Comparison of ENCODE assay signal across 8 cellular contexts in genomic region chr5:140041492-140042421, GRCh38. TPM values are rescaled to one million over a fixed set of nuclear protein-coding genes. Genes with fewer than 3 reads are reported as not detected.
A peak's percentile ranks its signal among the peaks of the same experiment; 100 is the strongest.
DNase-seq lines count a peak whose midpoint lies in the region; ATAC-seq, FAIRE-seq and TF ChIP-seq lines count a peak whose summit lies in the region.

No MANE protein-coding gene starts in this region.

- DNase-seq in AG04450 (ENCODE audit: low read depth, low spot score), result no peak
- DNase-seq in GM12891 (ENCODE audit: insufficient read length, low spot score), result no peak
- DNase-seq in RWPE1 (ENCODE audit: low spot score), result peak; percentile 92
- DNase-seq in right lobe of liver, result peak; percentile 28 to 56 (median 51)
- DNase-seq in superior temporal gyrus (ENCODE audit: extremely low spot score), result peak; percentile 59
- DNase-seq in NCI-H2107 treated with DMSO at 0.1 percent for 48 hours (lab: John Stamatoyannopoulos, UW; ENCODE audit: unreplicated experiment), result no peak

- peak; percentile 82 for FAIRE-seq in GM12891 (lab: Jason Lieb, UNC)

- H3K4me1 ChIP-seq in ectodermal cell (ENCODE audit: control insufficient read depth, insufficient read depth, low read length) (peaks cover 14% of the 10 kb centered on the region), right lobe of liver (peaks cover 0 to 37% (median 0%) of the 10 kb centered on the region in 4 donors)

- H3K27me3 ChIP-seq in AG04450 (ENCODE audit: control insufficient read depth, insufficient read depth, low read length) (peaks cover 36% of the 10 kb centered on the region), ectodermal cell (ENCODE audit: control insufficient read depth, insufficient read depth, low read length, poor library complexity, severe bottlenecking) (peaks cover 82% of the 10 kb centered on the region), right lobe of liver (no peaks in the 10 kb centered on the region)

- H3K4me3 ChIP-seq in AG04450 (ENCODE audit: low read depth, low read length) (peak overlapping the region; percentile 63), ectodermal cell (ENCODE audit: insufficient read depth, low read depth, low read length) (peak overlapping the region; percentile 61), right lobe of liver (peak overlapping the region; percentile 35 to 53 (median 38))

- intact Hi-C loops in right lobe of liver (cut with DNase I), result no loop called here

- H3K36me3 ChIP-seq in ectodermal cell (ENCODE audit: control insufficient read depth, insufficient read depth, low read length) (no peaks in the 10 kb centered on the region), right lobe of liver (no peaks in the 10 kb centered on the region)

- H3K27ac ChIP-seq in AG04450 (ENCODE audit: low read depth, low read length) (no peak overlapping the region), RWPE1 (peak overlapping the region; percentile 74), ectodermal cell (ENCODE audit: insufficient read depth, low read depth, low read length, poor library complexity, severe bottlenecking) (no peak overlapping the region), right lobe of liver (no peak overlapping the region)

- CTCF ChIA-PET in AG04450 (lab: Charles Lee), result interaction anchor here (0.8 to 1.4 kb wide), 2 partner anchors 31 to 104 kb away, joined by 4 to 5 read pairs; no protein-coding TSS in a partner anchor
- CTCF ChIA-PET in RWPE1 (lab: Yijun Ruan, JAX), result interaction anchor here (0.5 to 3.3 kb wide), 3 partner anchors 19 to 73 kb away, joined by 3 to 26 read pairs (median 3); no protein-coding TSS in a partner anchor

- POLR2A ChIA-PET in AG04450 (lab: Yijun Ruan, JAX), result no interaction called here
- POLR2A ChIA-PET in RWPE1 (lab: Yijun Ruan, JAX; ENCODE audit: low non-redundant PET), result no interaction called here

- peaks cover 2% of the 10 kb centered on the region; the same call in 1 of the 2 replicates for H3K9me3 ChIP-seq in AG04450 (ENCODE audit: control insufficient read depth, insufficient read depth, low read length)
- H3K9me3 ChIP-seq in ectodermal cell (ENCODE audit: control insufficient read depth, low read length), result no peaks in the 10 kb centered on the region
- no peaks in the 10 kb centered on the region for H3K9me3 ChIP-seq in right lobe of liver

- TF ChIP-seq POLR2A in GM12891 (IDR thresholded peaks at IDR 0.05; ENCODE audit: low read depth, low read length) (0 out of 2 replicates have a peak, but pooled peaks have one; percentile 31), right lobe of liver (IDR thresholded peaks at IDR 0.05) (no peak)

- WGBS in ectodermal cell, 2 experiments, result 6 to 8% methylated on average over 31 to 34 of the region's 35 CpGs
- WGBS in right lobe of liver (ENCODE audit: insufficient coverage, low coverage, low lambda C conversion rate, missing lambda C conversion rate), result 16% methylated on average over 22 of the region's 35 CpGs

- ATAC-seq in right lobe of liver (peak; percentile 15 to 40 (median 27)), HG02840 (IDR thresholded peaks at IDR 0.05; ENCODE audit: low FRiP score, unreplicated experiment) (no peak)

- TF ChIP-seq CTCF in AG04450 (IDR thresholded peaks at IDR 0.05; ENCODE audit: low read depth, low read length) (no peak), RWPE1 (conservative IDR thresholded peaks at IDR 0.05; ENCODE audit: low read depth) (no peak), right lobe of liver (IDR thresholded peaks at IDR 0.05) (no peak)

TF ChIP-seq in GM12891, 5 proteins besides CTCF, POLR2A, EP300 and RAD21:
- TF ChIP-seq PAX5 (IDR thresholded peaks at IDR 0.05; ENCODE audit: insufficient read depth, low read length, severe bottlenecking) (no peak), TAF1 (IDR thresholded peaks at IDR 0.05; ENCODE audit: low read depth, low read length) (no peak), SPI1 (IDR thresholded peaks at IDR 0.05; ENCODE audit: low read depth, low read length) (no peak), POU2F2 (IDR thresholded peaks at IDR 0.05; ENCODE audit: low read depth, low read length) (no peak), POLR2AphosphoS5 (IDR thresholded peaks at IDR 0.05; ENCODE audit: low read depth, low read length) (no peak)

RNA-seq across cellular contexts. Expression of gene NRG2, which starts 1.3 kb away (rescaled TPM):
- 0.02 and 0.12 TPM in 2 replicates for polyA plus RNA-seq in AG04450 (2011; rRNA removed)
- not detected in 2 replicates for polyA minus RNA-seq in AG04450 (2011; rRNA and poly(A)+ RNA removed)
- 11.4 TPM for polyA plus RNA-seq in GM12891 (2012; ENCODE audit: low read depth, missing spikeins)
- 9.8 TPM for polyA plus RNA-seq in ectodermal cell (2013, experiment 1 of 4)
- 13.8 TPM for polyA plus RNA-seq in ectodermal cell (2013, experiment 2 of 4)
- 7.0 TPM for polyA plus RNA-seq in ectodermal cell (2013, experiment 3 of 4)
- polyA plus RNA-seq in ectodermal cell (2013, experiment 4 of 4), result 11.1 TPM
- under 1 TPM in 5 of 6 experiments, not detected in 1; 0.07 to 0.77 (median 0.14) TPM for total RNA-seq in right lobe of liver

Comparison
In these comparisons a context has a peak if more than half of its experiments do, and no peak if none do; other contexts are left out.
1. DNase-seq: peak in RWPE1 (single experiment), right lobe of liver (3 of 3) and superior temporal gyrus (single experiment); none in AG04450 (single experiment), GM12891 (single experiment) and NCI-H2107 treated with DMSO at 0.1 percent for 48 hours (single experiment).
2. Peak in every context shown above with its lines, with median percentiles within 50 percentile points of each other: H3K4me3 ChIP-seq.